In genomic region chr9:19209188-19209587, GRCh38 we compare ENCODE assay signal across 28 cellular contexts.
"Had no signal": no experiment of that assay in that cellular context is flagged by ENCODE, and none has a peak within 500 bp of the region (broad histone marks: within the 10 kb centered on the region; RNA-seq: fewer than 3 reads in every experiment).

No MANE protein-coding gene starts in this region.

- H3K36me3 ChIP-seq: adrenal gland, colonic mucosa, heart right ventricle, spleen, tibial nerve, vagina had no signal

- H3K27me3 Mint-ChIP-seq: activated naive CD8-positive, alpha-beta T cell; T-cell had no signal

- DNase-seq: activated CD8-positive, alpha-beta memory T cell treated with anti-CD3 and anti-CD28 coated beads for 24 hours; activated CD8-positive, alpha-beta memory T cell treated with anti-CD3 and anti-CD28 coated beads, Interleukin-2, amount 50 U/mL, for 48 hours; activated naive CD4-positive, alpha-beta T cell; activated T-cell treated with anti-CD3 and anti-CD28 coated beads, Interleukin-2, amount 50 U/mL, for 4 hours; adrenal gland; colonic mucosa; dorsolateral prefrontal cortex; foreskin fibroblast; heart right ventricle; kidney; naive thymus-derived CD4-positive, alpha-beta T cell; occipital lobe; posterior cingulate gyrus; retina; spleen; stimulated activated CD4-positive, alpha-beta T cell treated with anti-CD3 and anti-CD28 coated beads, Interleukin-4, amount 100 ng/mL, for 1 hour; stimulated activated naive CD4-positive, alpha-beta T cell; substantia nigra; T-cell had no signal

- H3K27ac Mint-ChIP-seq: activated naive CD8-positive, alpha-beta T cell; activated T-helper 2 cell treated with anti-CD3 and anti-CD28 coated beads, Interferon-gamma antibody, Interleukin-2, Interleukin-4, amounts not matched to agents 10 μg/mL and 5 μg/mL and 100 μg/mL, durations not matched to agents 14 hours and 24 hours and 36 hours; T-cell; WTC11 had no signal

- H3K4me1 ChIP-seq: adrenal gland, colonic mucosa, heart right ventricle, spleen, tibial nerve, vagina had no signal

- H3K4me3 ChIP-seq: adrenal gland, colonic mucosa, dorsolateral prefrontal cortex, heart right ventricle, lung, spleen, tibial nerve, vagina had no signal

- H3K4me3 Mint-ChIP-seq: activated naive CD8-positive, alpha-beta T cell; activated T-cell treated with anti-CD3 and anti-CD28 coated beads, Interleukin-2, amount 50 U/mL, for 4 hours; naive thymus-derived CD4-positive, alpha-beta T cell; neural crest cell; T-cell; WTC11 had no signal

- H3K27ac ChIP-seq: adrenal gland, colonic mucosa, dorsolateral prefrontal cortex, heart right ventricle, spleen, tibial nerve, vagina had no signal

- H3K9me3 ChIP-seq: adrenal gland, colonic mucosa, heart right ventricle, spleen, tibial nerve, vagina had no signal

- H3K9me3 Mint-ChIP-seq: activated T-cell treated with anti-CD3 and anti-CD28 coated beads, Interleukin-2, amount 50 U/mL, for 4 hours; activated T-helper 2 cell treated with anti-CD3 and anti-CD28 coated beads, Interferon-gamma antibody, Interleukin-2, Interleukin-4, amounts not matched to agents 10 μg/mL and 5 μg/mL and 100 μg/mL, durations not matched to agents 14 hours and 24 hours and 36 hours; naive thymus-derived CD4-positive, alpha-beta T cell; neural crest cell; T-cell; WTC11 had no signal

- ATAC-seq: activated T-cell treated with anti-CD3 and anti-CD28 coated beads, Interleukin-2, amount 50 U/mL, for 4 hours; heart right ventricle; naive thymus-derived CD4-positive, alpha-beta T cell; T-cell; WTC11 had no signal

- H3K27me3 ChIP-seq: adrenal gland, colonic mucosa, dorsolateral prefrontal cortex, heart right ventricle, spleen, tibial nerve, vagina had no signal

- H3K36me3 Mint-ChIP-seq: activated naive CD8-positive, alpha-beta T cell; naive thymus-derived CD4-positive, alpha-beta T cell; T-cell; WTC11 had no signal

- H3K4me1 Mint-ChIP-seq: naive thymus-derived CD4-positive, alpha-beta T cell; neural crest cell; T-cell had no signal

- FAIRE-seq: astrocyte, kidney, TTC549 had no signal
